Comparison of ENCODE assay signal across 14 cellular contexts in the genomic region with DNA sequence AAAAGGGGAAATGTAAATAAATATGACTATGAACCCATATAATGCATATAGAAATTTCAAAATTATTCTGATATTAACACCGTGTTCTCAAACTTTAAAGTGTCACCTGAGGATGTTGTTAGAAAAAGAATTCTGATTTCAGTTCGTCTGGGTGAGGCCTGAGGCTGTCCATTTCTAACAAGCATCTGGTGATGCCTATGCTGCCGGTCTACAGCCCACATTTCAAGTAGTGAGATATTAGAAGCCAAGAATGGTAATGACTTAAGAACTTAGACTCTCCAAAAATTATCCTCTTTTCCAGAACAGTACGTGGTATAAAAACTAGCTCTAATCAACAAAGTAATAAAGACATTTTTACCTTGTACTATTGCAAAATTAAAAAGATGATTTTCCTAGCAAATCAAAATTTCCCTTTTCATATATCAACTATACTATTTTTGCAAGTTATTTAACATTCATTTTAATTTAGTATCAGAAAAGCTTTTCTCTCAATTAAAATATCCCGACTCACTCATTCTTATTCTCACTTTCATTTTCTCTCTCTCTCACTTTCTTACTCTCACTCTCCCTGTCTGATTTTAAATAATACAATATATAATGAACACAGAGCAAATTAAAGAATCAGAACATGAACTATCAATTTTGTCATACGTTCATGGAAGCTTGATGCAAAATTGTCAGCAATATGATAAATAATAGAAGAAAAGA. TPM values are rescaled to one million over a fixed set of nuclear protein-coding genes. Genes with fewer than 3 reads are reported as not detected.
DNase-seq lines count a peak whose midpoint lies in the region; TF ChIP-seq lines count a peak whose summit lies in the region.
"Had no signal": no experiment of that assay in that cellular context is flagged by ENCODE, and none has a peak within 500 bp of the region (broad histone marks: within the 10 kb centered on the region; RNA-seq: fewer than 3 reads in every experiment).

No MANE protein-coding gene starts in this region.

- H4K20me1 ChIP-seq in GM23248 (ENCODE audit: insufficient read depth) = no peaks in the 10 kb centered on the region

- no peaks in the 10 kb centered on the region for H3F3A ChIP-seq in GM23248 (ENCODE audit: insufficient read depth)

- H3K36me3 ChIP-seq in GM23248 (ENCODE audit: low read depth) (no peaks in the 10 kb centered on the region), sigmoid colon (no peaks in the 10 kb centered on the region)
- H3K36me3 ChIP-seq: neutrophil had no signal

- DNase-seq in GM23248 (peak; percentile 5), RPMI7951 (ENCODE audit: low read depth) (peak; percentile 2), fibroblast of villous mesenchyme (ENCODE audit: low read depth) (no peak), sigmoid colon (no peak), GDM1 (lab: John Stamatoyannopoulos, UW) (no peak), NCI-H748 (lab: John Stamatoyannopoulos, UW; ENCODE audit: unreplicated experiment) (no peak), NCI-H128 (lab: John Stamatoyannopoulos, UW; ENCODE audit: unreplicated experiment) (no peak)
- DNase-seq in activated effector memory CD4-positive, alpha-beta T cell treated with Interleukin-2 at 50 U/mL for 16 hours = no peak
- DNase-seq: activated naive CD4-positive, alpha-beta T cell; central memory CD4-positive, alpha-beta T cell; NCI-H1694; stimulated activated CD4-positive, alpha-beta T cell treated with anti-CD3 and anti-CD28 coated beads, Interleukin-1b, Interleukin-23, amount 100 ng/mL, for 48 hours; T-cell had no signal

- H3K79me2 ChIP-seq in GM23248 (ENCODE audit: insufficient read depth) = no peaks in the 10 kb centered on the region

- in situ Hi-C loops in GM23248 (cut with MboI) = no loop called here

- no peak for TF ChIP-seq EP300 in sigmoid colon (IDR thresholded peaks at IDR 0.05)

- H3K4me2 ChIP-seq in GM23248 (ENCODE audit: unreplicated experiment) = peak overlapping the region; percentile 44

- TF ChIP-seq CTCF in fibroblast of villous mesenchyme (IDR thresholded peaks at IDR 0.05; ENCODE audit: insufficient read depth, low read depth, low read length) (no peak), sigmoid colon (IDR thresholded peaks at IDR 0.05) (no peak)

- H3K4me1 ChIP-seq in GM23248 (ENCODE audit: insufficient read depth) (no peaks in the 10 kb centered on the region), sigmoid colon (no peaks in the 10 kb centered on the region)

- no peaks in the 10 kb centered on the region; the same call in 1 of the 2 replicates for H3K9me2 ChIP-seq in GM23248 (ENCODE audit: insufficient read depth)

- WGBS in GM23248 (ENCODE audit: low coverage in 1 of 2, low lambda C conversion rate in 2 of 2, missing lambda C conversion rate in 2 of 2), 2 experiments = 54 to 57% methylated on average over 6 of the region's 6 CpGs
- WGBS in sigmoid colon, 2 donors = 55 to 68% methylated on average over 6 of the region's 6 CpGs

- H3K9me3 ChIP-seq in GM23248 (ENCODE audit: low read depth) (no peaks in the 10 kb centered on the region), sigmoid colon (peaks cover 0 to 5% (median 0%) of the 10 kb centered on the region in 4 donors)
- H3K9me3 ChIP-seq: neutrophil had no signal

- H3K4me3 ChIP-seq in GM23248 = peak overlapping the region; percentile 29
- H3K4me3 ChIP-seq in fibroblast of villous mesenchyme (ENCODE audit: low read depth, low read length) = peak overlapping the region; percentile 48
- peak overlapping the region in 3 of 4 donors; percentile 20 to 24 (median 23) for H3K4me3 ChIP-seq in sigmoid colon

- no peak overlapping the region for H3K9ac ChIP-seq in GM23248

- H3K27ac ChIP-seq in GM23248 (no peak overlapping the region), sigmoid colon (peak overlapping the region in 2 of 4 donors; percentile 7 to 23)
- H3K27ac ChIP-seq: neutrophil had no signal

- no peaks in the 10 kb centered on the region for H3K27me3 ChIP-seq in GM23248 (replicated peaks; ENCODE audit: insufficient read depth)
- H3K27me3 ChIP-seq in sigmoid colon = no peaks in the 10 kb centered on the region
- H3K27me3 ChIP-seq: neutrophil had no signal

- H2AFZ ChIP-seq in GM23248 = peak overlapping the region; percentile 60

- no peak for TF ChIP-seq POLR2A in sigmoid colon (IDR thresholded peaks at IDR 0.05)

- intact Hi-C loops in sigmoid colon (cut with DNase I) = no loop called here

RNA-seq across cellular contexts. Expression of a gene that starts 35.0 kb away (rescaled TPM):
- not detected in 2 replicates for total RNA-seq in GM23248 (2014; rRNA removed; shearing (Covaris generic))
- polyA plus RNA-seq in GM23248 (2016; fragmentation: Nextera tagmentation; extraction: Ambion mirVana) = not detected in 2 replicates
- not detected in 2 replicates for total RNA-seq in RPMI7951 (2014; rRNA removed; shearing (Covaris generic))
- not detected in 2 replicates for total RNA-seq in fibroblast of villous mesenchyme
- total RNA-seq in sigmoid colon = 1 to 10 TPM in 1 of 4 donors, under 1 TPM in 3; 0.27 to 1.7 (median 0.69) TPM
- under 1 TPM in 2 of 3 donors, not detected in 1; 0.07 to 0.60 TPM for polyA plus RNA-seq in sigmoid colon
- total RNA-seq: T-cell had no signal

Comparison
In these comparisons a context has a peak if more than half of its experiments do, and no peak if none do; other contexts are left out.
1. DNase-seq: peak in GM23248 (single experiment) and RPMI7951 (single experiment); none in fibroblast of villous mesenchyme (single experiment), sigmoid colon (single experiment), GDM1 (single experiment), NCI-H748 (single experiment), NCI-H128 (single experiment) and activated effector memory CD4-positive, alpha-beta T cell treated with Interleukin-2 at 50 U/mL for 16 hours (single experiment).
2. Peak in every context shown above with its lines, with median percentiles within 50 percentile points of each other: H3K4me3 ChIP-seq.